Comparison of ENCODE assay signal across 26 cellular contexts in genomic region chr7:121579639-121580038, GRCh38.
"Had no signal": no experiment of that assay in that cellular context is flagged by ENCODE, and none has a peak within 500 bp of the region (broad histone marks: within the 10 kb centered on the region; RNA-seq: fewer than 3 reads in every experiment).

No MANE protein-coding gene starts in this region.

- H3K4me1 ChIP-seq: testis, thyroid gland, tibial artery, tibial nerve, upper lobe of left lung, upper lobe of right lung, uterus, vagina had no signal

- FAIRE-seq: urothelium cell line had no signal

- ATAC-seq: stimulated activated effector memory CD8-positive, alpha-beta T cell treated with anti-CD3 and anti-CD28 coated beads, Interleukin-12 subunit alpha, Interleukin-12 subunit beta, amount 100 ng/mL, for 72 hours; stimulated activated naive B cell treated with anti-CD40 and anti-IgM and Interleukin-4, amounts not matched to agents 10 μg/mL and 1 μg/mL and 100 μg/mL, for 72 hours; stimulated activated naive CD8-positive, alpha-beta T cell treated with anti-CD3 and anti-CD28 coated beads, Interleukin-15, amount 100 ng/mL, for 72 hours; stimulated activated naive CD8-positive, alpha-beta T cell treated with anti-CD3 and anti-CD28 coated beads, Interleukin-15, Interleukin-2, amounts not matched to agents 100 U/mL and 50 U/mL, for 24 hours; upper lobe of right lung had no signal

- H3K9me3 ChIP-seq: stomach, suprapubic skin, testis, thoracic aorta, thyroid gland, tibial artery, tibial nerve, transverse colon, upper lobe of left lung, upper lobe of right lung, uterus, vagina had no signal

- H3K27ac ChIP-seq: stomach, suprapubic skin, testis, thoracic aorta, thyroid gland, tibial artery, tibial nerve, transverse colon, upper lobe of left lung, upper lobe of right lung, uterus, vagina had no signal

- H3K4me3 ChIP-seq: stomach, suprapubic skin, testis, thoracic aorta, thyroid gland, tibial artery, tibial nerve, transverse colon, upper lobe of left lung, upper lobe of right lung, uterus, vagina had no signal

- H3K27me3 ChIP-seq: stomach, suprapubic skin, testis, thyroid gland, tibial artery, tibial nerve, transverse colon, upper lobe of left lung, uterus, vagina had no signal

- DNase-seq: stimulated activated CD4-positive, alpha-beta T cell treated with anti-CD3 and anti-CD28 coated beads, Interleukin-2, amount 100 ng/mL, for 48 hours; stimulated activated CD4-positive, alpha-beta T cell treated with anti-CD3 and anti-CD28 coated beads, Interleukin-4, amount 100 ng/mL, for 1 hour; stimulated activated CD4-positive, alpha-beta T cell treated with anti-CD3 and anti-CD28 coated beads, Interleukin-4, amount 100 ng/mL, for 24 hours; stimulated activated CD4-positive, alpha-beta T cell treated with anti-CD3 and anti-CD28 coated beads, Interleukin-4, amount 100 ng/mL, for 4 hours; stimulated activated CD8-positive, alpha-beta memory T cell treated with anti-CD3 and anti-CD28 coated beads, Interleukin-4, amount 100 ng/mL, for 48 hours; stimulated activated naive B cell treated with anti-CD40 and anti-IgM and Interleukin-4, amounts not matched to agents 10 μg/mL and 1 μg/mL and 100 μg/mL, for 72 hours; stimulated activated naive CD4-positive, alpha-beta T cell; stimulated activated naive CD4-positive, alpha-beta T cell treated with Interleukin-2 at 50 U/mL for 16 hours; stimulated activated naive CD8-positive, alpha-beta T cell treated with anti-CD3 and anti-CD28 coated beads, Interleukin-15, amount 100 ng/mL, for 72 hours; stimulated activated naive CD8-positive, alpha-beta T cell treated with anti-CD3 and anti-CD28 coated beads, Interleukin-15, Interleukin-2, amounts not matched to agents 100 U/mL and 50 U/mL, for 24 hours; stomach; substantia nigra; testis; thyroid gland; tibial artery; transverse colon; trophoblast cell; upper lobe of left lung; upper lobe of right lung; uterus had no signal

- H3K36me3 ChIP-seq: stomach, suprapubic skin, thoracic aorta, thyroid gland, tibial artery, tibial nerve, transverse colon, upper lobe of left lung, upper lobe of right lung, uterus, vagina had no signal
